8 cellular contexts compared by ENCODE assay signal in genomic region chr9:36276840-36277239, GRCh38. TPM values are rescaled to one million over a fixed set of nuclear protein-coding genes. Genes with fewer than 3 reads are reported as not detected.
DNase-seq lines count a peak whose midpoint lies in the region; ATAC-seq, FAIRE-seq and TF ChIP-seq lines count a peak whose summit lies in the region.
"Had no signal": no experiment of that assay in that cellular context is flagged by ENCODE, and none has a peak within 500 bp of the region (broad histone marks: within the 10 kb centered on the region; RNA-seq: fewer than 3 reads in every experiment).

No MANE protein-coding gene starts in this region.

- H3K4me2 ChIP-seq in astrocyte (ENCODE audit: low read length), result peak overlapping the region; percentile 84
- H3K4me2 ChIP-seq in hepatocyte, result peak overlapping the region; percentile 72

- peak; percentile 66 for DNase-seq in HS-27A (ENCODE audit: low read depth)
- DNase-seq in astrocyte (ENCODE audit: low read depth), result peak; percentile 88
- peak; percentile 43 for DNase-seq in hepatocyte (ENCODE audit: low spot score)
- no peak for DNase-seq in stimulated activated naive B cell treated with anti-CD40 and anti-IgM and Interleukin-4, amounts not matched to agents 10 μg/mL and 1 μg/mL and 100 μg/mL, for 72 hours
- no peak for DNase-seq in stimulated activated naive CD4-positive, alpha-beta T cell treated with Interleukin-2 at 50 U/mL for 16 hours (lab: John Stamatoyannopoulos, UW)
- DNase-seq in WERI-Rb-1, result no peak

- H3K9me3 ChIP-seq in astrocyte (ENCODE audit: insufficient read depth, low read depth, low read length), result no peaks in the 10 kb centered on the region
- H3K9me3 ChIP-seq in hepatocyte (ENCODE audit: low read depth), result no peaks in the 10 kb centered on the region
- no peaks in the 10 kb centered on the region for H3K9me3 ChIP-seq in WERI-Rb-1 (ENCODE audit: severe bottlenecking)

- H3K4me1 Mint-ChIP-seq in astrocyte (ENCODE audit: low read depth, unreplicated experiment), result peaks cover 13% of the 10 kb centered on the region
- H3K4me1 Mint-ChIP-seq in stimulated activated naive B cell treated with anti-CD40 and anti-IgM and Interleukin-4, amounts not matched to agents 10 μg/mL and 1 μg/mL and 100 μg/mL, for 72 hours, result peaks cover 0 to 2% of the 10 kb centered on the region in 2 donors

- H3K9me3 Mint-ChIP-seq in astrocyte (ENCODE audit: unreplicated experiment), result no peaks in the 10 kb centered on the region
- peaks cover 0 to 1% of the 10 kb centered on the region in 2 donors for H3K9me3 Mint-ChIP-seq in stimulated activated naive B cell treated with anti-CD40 and anti-IgM and Interleukin-4, amounts not matched to agents 10 μg/mL and 1 μg/mL and 100 μg/mL, for 72 hours
- H3K9me3 Mint-ChIP-seq: activated naive CD4-positive, alpha-beta T cell treated with anti-CD3 and anti-CD28 coated beads, Interleukin-2, amount 50 U/mL, for 72 hours had no signal

- peak overlapping the region; percentile 77 for H3K4me3 Mint-ChIP-seq in astrocyte (ENCODE audit: unreplicated experiment)
- H3K4me3 Mint-ChIP-seq in stimulated activated naive B cell treated with anti-CD40 and anti-IgM and Interleukin-4, amounts not matched to agents 10 μg/mL and 1 μg/mL and 100 μg/mL, for 72 hours, result no peak overlapping the region

- no peak for FAIRE-seq in astrocyte (lab: Jason Lieb, UNC)

- H3K27ac ChIP-seq in astrocyte (ENCODE audit: low read depth, low read length) (no peak overlapping the region), hepatocyte (peak overlapping the region; percentile 2), WERI-Rb-1 (no peak overlapping the region)

- H3K36me3 ChIP-seq in astrocyte (ENCODE audit: insufficient read depth, low read length), result no peaks in the 10 kb centered on the region
- no peaks in the 10 kb centered on the region for H3K36me3 ChIP-seq in hepatocyte (replicated peaks; ENCODE audit: insufficient read depth, low read depth)
- H3K36me3 ChIP-seq in WERI-Rb-1, result no peaks in the 10 kb centered on the region

- peak overlapping the region; percentile 54 for H3K9ac ChIP-seq in astrocyte (ENCODE audit: low read length)

- H3K27me3 ChIP-seq in astrocyte (ENCODE audit: insufficient read depth, low read length) (no peaks in the 10 kb centered on the region), hepatocyte (no peaks in the 10 kb centered on the region), WERI-Rb-1 (ENCODE audit: insufficient read depth, low read depth, severe bottlenecking) (no peaks in the 10 kb centered on the region)

- WGBS in hepatocyte (ENCODE audit: low lambda C conversion rate, missing lambda C conversion rate), result 23% methylated on average over 7 of the region's 7 CpGs

- H3K27me3 Mint-ChIP-seq in astrocyte (ENCODE audit: low read depth, unreplicated experiment), result no peaks in the 10 kb centered on the region
- no peaks in the 10 kb centered on the region for H3K27me3 Mint-ChIP-seq in stimulated activated naive B cell treated with anti-CD40 and anti-IgM and Interleukin-4, amounts not matched to agents 10 μg/mL and 1 μg/mL and 100 μg/mL, for 72 hours

- no peaks in the 10 kb centered on the region for H3K9me2 ChIP-seq in hepatocyte (replicated peaks; ENCODE audit: insufficient read depth)

- H3K4me3 ChIP-seq in astrocyte (ENCODE audit: insufficient read depth, low read depth, low read length), result peak overlapping the region; percentile 49
- H3K4me3 ChIP-seq in hepatocyte, result no peak overlapping the region
- no peak overlapping the region for H3K4me3 ChIP-seq in WERI-Rb-1 (ENCODE audit: low read depth, low read length)

- peak overlapping the region; percentile 75 for H3K27ac Mint-ChIP-seq in astrocyte (ENCODE audit: unreplicated experiment)
- H3K27ac Mint-ChIP-seq in stimulated activated naive B cell treated with anti-CD40 and anti-IgM and Interleukin-4, amounts not matched to agents 10 μg/mL and 1 μg/mL and 100 μg/mL, for 72 hours, result peak overlapping the region; percentile 34
- H3K27ac Mint-ChIP-seq: activated naive CD4-positive, alpha-beta T cell treated with anti-CD3 and anti-CD28 coated beads, Interleukin-2, amount 50 U/mL, for 72 hours had no signal

- no peaks in the 10 kb centered on the region for H3K36me3 Mint-ChIP-seq in astrocyte (ENCODE audit: low read depth, unreplicated experiment)
- peaks cover 4 to 7% of the 10 kb centered on the region in 2 donors for H3K36me3 Mint-ChIP-seq in stimulated activated naive B cell treated with anti-CD40 and anti-IgM and Interleukin-4, amounts not matched to agents 10 μg/mL and 1 μg/mL and 100 μg/mL, for 72 hours
- H3K36me3 Mint-ChIP-seq: activated naive CD4-positive, alpha-beta T cell treated with anti-CD3 and anti-CD28 coated beads, Interleukin-2, amount 50 U/mL, for 72 hours had no signal

- H3K4me1 ChIP-seq in astrocyte (ENCODE audit: insufficient read depth, low read length) (peaks cover 6% of the 10 kb centered on the region), hepatocyte (ENCODE audit: insufficient read depth) (peaks cover 22% of the 10 kb centered on the region)

- H4K20me1 ChIP-seq in astrocyte (ENCODE audit: insufficient read depth, low read length), result no peaks in the 10 kb centered on the region
- no peaks in the 10 kb centered on the region for H4K20me1 ChIP-seq in hepatocyte (ENCODE audit: insufficient read depth, poor library complexity, severe bottlenecking)

- H2AFZ ChIP-seq in astrocyte (ENCODE audit: low read depth, low read length) (peak overlapping the region; percentile 24), hepatocyte (peak overlapping the region; percentile 48)

- no peak for TF ChIP-seq CTCF in astrocyte (IDR thresholded peaks at IDR 0.05; ENCODE audit: insufficient read depth, low read depth, low read length)
- TF ChIP-seq CTCF in hepatocyte (IDR thresholded peaks at IDR 0.05; ENCODE audit: poor library complexity), result no peak
- TF ChIP-seq CTCF in WERI-Rb-1 (IDR thresholded peaks at IDR 0.05; ENCODE audit: low read depth, low read length), result no peak

- H3K79me2 ChIP-seq in astrocyte (ENCODE audit: insufficient read depth, low read length) (no peaks in the 10 kb centered on the region), hepatocyte (no peaks in the 10 kb centered on the region)

- no peak for ATAC-seq in stimulated activated naive B cell treated with anti-CD40 and anti-IgM and Interleukin-4, amounts not matched to agents 10 μg/mL and 1 μg/mL and 100 μg/mL, for 72 hours (replicated peaks)
- ATAC-seq in GM18873 (IDR thresholded peaks at IDR 0.05; ENCODE audit: low FRiP score, unreplicated experiment), result no peak
- ATAC-seq: activated naive CD4-positive, alpha-beta T cell treated with anti-CD3 and anti-CD28 coated beads, Interleukin-2, amount 50 U/mL, for 72 hours had no signal

RNA-seq across cellular contexts. Expression of gene GNE, which starts 18.6 kb away (rescaled TPM):
- total RNA-seq in astrocyte (12.6 and 12.8 TPM in 2 replicates), hepatocyte (14.9 and 17.5 TPM in 2 replicates)
- polyA plus RNA-seq in hepatocyte, result 3.8 and 6.5 TPM in 2 replicates

Comparison
In these comparisons a context has a peak if more than half of its experiments do, and no peak if none do; other contexts are left out.
1. DNase-seq: peak in HS-27A (single experiment), astrocyte (single experiment) and hepatocyte (single experiment); none in stimulated activated naive B cell treated with anti-CD40 and anti-IgM and Interleukin-4, amounts not matched to agents 10 μg/mL and 1 μg/mL and 100 μg/mL, for 72 hours (single experiment), stimulated activated naive CD4-positive, alpha-beta T cell treated with Interleukin-2 at 50 U/mL for 16 hours (single experiment) and WERI-Rb-1 (single experiment).